Comparison of ENCODE assay signal across 1 cellular context in genomic region chr1:186046437-186047233, GRCh38.
TF ChIP-seq lines count a peak whose summit lies in the region.

No MANE protein-coding gene starts in this region.

TF ChIP-seq in K562, 482 proteins besides CTCF, POLR2A, EP300 and RAD21 (continued from another document and continues in another):
- TF ChIP-seq GTF3C2 (IDR thresholded peaks at IDR 0.05; ENCODE audit: borderline replicate concordance, extremely low read depth, insufficient read length) (no peak), CBX1 (IDR thresholded peaks at IDR 0.05; ENCODE audit: low read depth) (no peak), MAFF (IDR thresholded peaks at IDR 0.05; ENCODE audit: low read length) (no peak), POLR3G (IDR thresholded peaks at IDR 0.05; ENCODE audit: extremely low read depth, insufficient read length, insufficient replicate concordance) (no peak), CEBPZ (IDR thresholded peaks at IDR 0.05; ENCODE audit: borderline replicate concordance, low read depth, low read length) (no peak), SNIP1 (IDR thresholded peaks at IDR 0.05; ENCODE audit: low read depth) (no peak), RERE (CRISPR knock-in tag; IDR thresholded peaks at IDR 0.05; ENCODE audit: borderline replicate concordance) (no peak), NCOA1 (IDR thresholded peaks at IDR 0.05; ENCODE audit: low read depth) (peak; percentile 68; the same call in 1 of the 2 replicates), KDM5B (IDR thresholded peaks at IDR 0.05; ENCODE audit: insufficient replicate concordance, low read depth, low read length) (no peak), BRF1 (IDR thresholded peaks at IDR 0.05; ENCODE audit: borderline replicate concordance, extremely low read depth, insufficient read length) (no peak), RBM34 (IDR thresholded peaks at IDR 0.05; ENCODE audit: borderline replicate concordance, insufficient read depth, low read length) (no peak), SAFB2 (IDR thresholded peaks at IDR 0.05; ENCODE audit: borderline replicate concordance, low read depth, low read length, severe bottlenecking) (no peak), TCF7L2 (IDR thresholded peaks at IDR 0.05; ENCODE audit: low read depth, low read length) (no peak), EHMT2 (IDR thresholded peaks at IDR 0.05) (no peak), ZBTB9 (CRISPR knock-in tag; IDR thresholded peaks at IDR 0.05) (no peak), TBL1XR1 (IDR thresholded peaks at IDR 0.05; ENCODE audit: low read length in 2 of 2) (peak in 1 of 2 experiments; percentile 68; a peak in 2 of 4 replicates), SREBF1 (IDR thresholded peaks at IDR 0.05; ENCODE audit: borderline replicate concordance, low read depth, low read length) (no peak), TOE1 (IDR thresholded peaks at IDR 0.05; ENCODE audit: borderline replicate concordance) (no peak), TOE1 (CRISPR knock-in tag; IDR thresholded peaks at IDR 0.05; ENCODE audit: borderline replicate concordance, low read depth) (no peak), ZNF239 (CRISPR knock-in tag; IDR thresholded peaks at IDR 0.05) (no peak), JUNB (CRISPR knock-in tag; conservative IDR thresholded peaks at IDR 0.05) (no peak), E2F4 (CRISPR knock-in tag; IDR thresholded peaks at IDR 0.05; ENCODE audit: low read depth) (no peak), CHCHD3 (CRISPR knock-in tag; IDR thresholded peaks at IDR 0.05) (no peak), L3MBTL2 (IDR thresholded peaks at IDR 0.05) (0 out of 2 replicates have a peak, but pooled peaks have one; percentile 8), ZNF830 (CRISPR knock-in tag; IDR thresholded peaks at IDR 0.05) (no peak), KDM2B (CRISPR knock-in tag; IDR thresholded peaks at IDR 0.05) (no peak), MCM7 (IDR thresholded peaks at IDR 0.05) (no peak), E2F1 (CRISPR knock-in tag; IDR thresholded peaks at IDR 0.05) (no peak), REST (CRISPR knock-in tag; IDR thresholded peaks at IDR 0.05; ENCODE audit: low read depth) (no peak), NR3C1 (CRISPR knock-in tag; IDR thresholded peaks at IDR 0.05) (no peak), ZEB2 (IDR thresholded peaks at IDR 0.05) (peak; percentile 60; the same call in 1 of the 2 replicates), ELF2 (CRISPR knock-in tag; IDR thresholded peaks at IDR 0.05) (no peak), ILK (tag; IDR thresholded peaks at IDR 0.05; ENCODE audit: borderline replicate concordance, low read depth) (no peak), ZBTB26 (CRISPR knock-in tag; IDR thresholded peaks at IDR 0.05) (no peak)
